In genomic region chr9:129005336-129005997, GRCh38 we compare ENCODE assay signal across 20 cellular contexts. TPM values are rescaled to one million over a fixed set of nuclear protein-coding genes. Genes with fewer than 3 reads are reported as not detected.
DNase-seq lines count a peak whose midpoint lies in the region; ATAC-seq and TF ChIP-seq lines count a peak whose summit lies in the region.
"Had no signal": no experiment of that assay in that cellular context is flagged by ENCODE, and none has a peak within 500 bp of the region (broad histone marks: within the 10 kb centered on the region; RNA-seq: fewer than 3 reads in every experiment).

No MANE protein-coding gene starts in this region.

- H3K36me3 Mint-ChIP-seq in GM23338 (ENCODE audit: low read depth), result peaks cover 69% of the 10 kb centered on the region
- H3K36me3 Mint-ChIP-seq in activated CD8-positive, alpha-beta T cell treated with anti-CD3 and anti-CD28 coated beads for 36 hours (ENCODE audit: low read depth), result peaks cover 38% of the 10 kb centered on the region
- peaks cover 36% of the 10 kb centered on the region for H3K36me3 Mint-ChIP-seq in endothelial cell (ENCODE audit: low read depth, unreplicated experiment)
- H3K36me3 Mint-ChIP-seq in progenitor cell of endocrine pancreas (ENCODE audit: insufficient read depth), result peaks cover 14% of the 10 kb centered on the region
- H3K36me3 Mint-ChIP-seq in activated CD8-positive, alpha-beta memory T cell treated with anti-CD3 and anti-CD28 coated beads, Interleukin-2, amount 10 ng/mL, durations not matched to agents 7 days and 5 days, result peaks cover 30% of the 10 kb centered on the region

- H3K4me3 ChIP-seq in GM23338, result no peak overlapping the region
- H3K4me3 ChIP-seq: right lobe of liver, thyroid gland had no signal

- no peaks in the 10 kb centered on the region for H3K9me2 ChIP-seq in GM23338 (ENCODE audit: insufficient read depth)

- peaks cover 15% of the 10 kb centered on the region; the same call in 1 of the 2 replicates for H3K36me3 ChIP-seq in GM23338 (ENCODE audit: insufficient read depth)

- ATAC-seq in GM23338, result no peak
- no peak for ATAC-seq in activated CD8-positive, alpha-beta T cell treated with anti-CD3 and anti-CD28 coated beads for 36 hours
- ATAC-seq in GM21360 (IDR thresholded peaks at IDR 0.05; ENCODE audit: unreplicated experiment), result no peak
- no peak for ATAC-seq in activated CD8-positive, alpha-beta memory T cell treated with anti-CD3 and anti-CD28 coated beads, Interleukin-2, amount 10 ng/mL, durations not matched to agents 7 days and 5 days
- ATAC-seq in GM21528 (IDR thresholded peaks at IDR 0.05; ENCODE audit: low FRiP score, unreplicated experiment), result no peak
- no peak for ATAC-seq in HG03095 (IDR thresholded peaks at IDR 0.05; ENCODE audit: unreplicated experiment)

- H3K79me2 ChIP-seq in GM23338 (replicated peaks; ENCODE audit: insufficient read depth), result no peaks in the 10 kb centered on the region

- H4K20me1 ChIP-seq in GM23338 (replicated peaks; ENCODE audit: insufficient read depth), result peaks cover 6% of the 10 kb centered on the region; the same call in 1 of the 2 replicates

- no peak overlapping the region for H3K4me3 Mint-ChIP-seq in GM23338
- no peak overlapping the region for H3K4me3 Mint-ChIP-seq in activated CD8-positive, alpha-beta T cell treated with anti-CD3 and anti-CD28 coated beads for 36 hours
- peak overlapping the region; percentile 56 for H3K4me3 Mint-ChIP-seq in endothelial cell (ENCODE audit: unreplicated experiment)
- H3K4me3 Mint-ChIP-seq in progenitor cell of endocrine pancreas (ENCODE audit: low read depth), result no peak overlapping the region
- H3K4me3 Mint-ChIP-seq in activated CD8-positive, alpha-beta memory T cell treated with anti-CD3 and anti-CD28 coated beads, Interleukin-2, amount 10 ng/mL, durations not matched to agents 7 days and 5 days, result no peak overlapping the region
- H3K4me3 Mint-ChIP-seq: B cell; central memory CD8-positive, alpha-beta T cell; HFFc6 had no signal

- H3K9me3 Mint-ChIP-seq in GM23338 (no peaks in the 10 kb centered on the region), endothelial cell (ENCODE audit: unreplicated experiment) (no peaks in the 10 kb centered on the region), progenitor cell of endocrine pancreas (ENCODE audit: low read depth) (no peaks in the 10 kb centered on the region)
- H3K9me3 Mint-ChIP-seq in activated CD8-positive, alpha-beta T cell treated with anti-CD3 and anti-CD28 coated beads for 36 hours, result no peaks in the 10 kb centered on the region
- no peaks in the 10 kb centered on the region for H3K9me3 Mint-ChIP-seq in activated CD8-positive, alpha-beta memory T cell treated with anti-CD3 and anti-CD28 coated beads, Interleukin-2, amount 10 ng/mL, durations not matched to agents 7 days and 5 days (ENCODE audit: low read depth)
- H3K9me3 Mint-ChIP-seq: central memory CD8-positive, alpha-beta T cell; HFFc6 had no signal

- intact Hi-C loops in activated CD8-positive, alpha-beta T cell treated with anti-CD3 and anti-CD28 coated beads for 36 hours (cut with micrococcal nuclease), result no loop called here

- H3K4me1 Mint-ChIP-seq in GM23338 (no peaks in the 10 kb centered on the region; the same call in 2 of the 3 replicates), endothelial cell (ENCODE audit: unreplicated experiment) (no peaks in the 10 kb centered on the region), progenitor cell of endocrine pancreas (ENCODE audit: low read depth) (no peaks in the 10 kb centered on the region)
- H3K4me1 Mint-ChIP-seq in activated CD8-positive, alpha-beta T cell treated with anti-CD3 and anti-CD28 coated beads for 36 hours (ENCODE audit: low read depth), result no peaks in the 10 kb centered on the region
- no peaks in the 10 kb centered on the region for H3K4me1 Mint-ChIP-seq in activated CD8-positive, alpha-beta memory T cell treated with anti-CD3 and anti-CD28 coated beads, Interleukin-2, amount 10 ng/mL, durations not matched to agents 7 days and 5 days
- H3K4me1 Mint-ChIP-seq: B cell; central memory CD8-positive, alpha-beta T cell had no signal

- TF ChIP-seq CTCF in GM23338 (conservative IDR thresholded peaks at IDR 0.05; ENCODE audit: low read depth in 2 of 2), result no peak
- no peak for TF ChIP-seq CTCF in activated CD8-positive, alpha-beta T cell treated with anti-CD3 and anti-CD28 coated beads for 36 hours (IDR thresholded peaks at IDR 0.05)
- TF ChIP-seq CTCF in endothelial cell (IDR thresholded peaks at IDR 0.05; ENCODE audit: unreplicated experiment), result no peak
- TF ChIP-seq CTCF in progenitor cell of endocrine pancreas (IDR thresholded peaks at IDR 0.05; ENCODE audit: unreplicated experiment), result no peak

- peaks cover 15% of the 10 kb centered on the region for H3K27me3 Mint-ChIP-seq in GM23338 (ENCODE audit: insufficient read depth, low read depth, poor library complexity)
- no peaks in the 10 kb centered on the region for H3K27me3 Mint-ChIP-seq in activated CD8-positive, alpha-beta T cell treated with anti-CD3 and anti-CD28 coated beads for 36 hours
- peaks cover 19% of the 10 kb centered on the region for H3K27me3 Mint-ChIP-seq in endothelial cell (ENCODE audit: unreplicated experiment)
- no peaks in the 10 kb centered on the region for H3K27me3 Mint-ChIP-seq in progenitor cell of endocrine pancreas
- no peaks in the 10 kb centered on the region for H3K27me3 Mint-ChIP-seq in activated CD8-positive, alpha-beta memory T cell treated with anti-CD3 and anti-CD28 coated beads, Interleukin-2, amount 10 ng/mL, durations not matched to agents 7 days and 5 days
- H3K27me3 Mint-ChIP-seq: B cell; central memory CD8-positive, alpha-beta T cell had no signal

- POLR2A ChIA-PET in activated CD8-positive, alpha-beta T cell treated with anti-CD3 and anti-CD28 coated beads for 36 hours (lab: Charles Lee), result interaction anchor here (0.7 to 1.2 kb wide), 3 partner anchors 16 to 77 kb away, joined by 3 to 5 read pairs (median 3); no protein-coding TSS in a partner anchor

- peaks cover 22% of the 10 kb centered on the region; the same call in 1 of the 2 replicates for H3F3A ChIP-seq in GM23338 (replicated peaks; ENCODE audit: low read depth)

- H3K4me2 ChIP-seq in GM23338, result no peak overlapping the region

- H3K27ac ChIP-seq in GM23338 (ENCODE audit: low read depth), result peak overlapping the region; percentile 72; the same call in 1 of the 2 replicates
- H3K27ac ChIP-seq: right lobe of liver, thyroid gland had no signal

- 0 out of 2 replicates have a peak overlapping the region, but pooled peaks have one; percentile 40 for H3K27ac Mint-ChIP-seq in GM23338
- H3K27ac Mint-ChIP-seq in activated CD8-positive, alpha-beta T cell treated with anti-CD3 and anti-CD28 coated beads for 36 hours, result peak overlapping the region; percentile 30
- H3K27ac Mint-ChIP-seq in endothelial cell (ENCODE audit: unreplicated experiment), result peak overlapping the region; percentile 48
- H3K27ac Mint-ChIP-seq in progenitor cell of endocrine pancreas, result peak overlapping the region; percentile 55
- H3K27ac Mint-ChIP-seq in activated CD8-positive, alpha-beta memory T cell treated with anti-CD3 and anti-CD28 coated beads, Interleukin-2, amount 10 ng/mL, durations not matched to agents 7 days and 5 days, result no peak overlapping the region
- H3K27ac Mint-ChIP-seq: B cell, HFFc6 had no signal

- H2AFZ ChIP-seq in GM23338, result no peak overlapping the region

- no peak for DNase-seq in GM23338 (ENCODE audit: low spot score)
- no peak for DNase-seq in activated CD8-positive, alpha-beta T cell treated with anti-CD3 and anti-CD28 coated beads for 36 hours
- DNase-seq in endothelial cell (ENCODE audit: low spot score), result no peak
- DNase-seq in progenitor cell of endocrine pancreas (ENCODE audit: low spot score, unreplicated experiment), result no peak
- DNase-seq in activated CD8-positive, alpha-beta memory T cell treated with anti-CD3 and anti-CD28 coated beads, Interleukin-2, amount 10 ng/mL, durations not matched to agents 7 days and 5 days, result no peak
- DNase-seq: activated T-cell treated with anti-CD3 and anti-CD28 coated beads, Interleukin-2, amount 50 U/mL, for 1 hour; COR-L47; effector CD4-positive, alpha-beta T cell; HFFc6; Karpas-422; NCI-H1092; NCI-H524; stimulated activated naive CD4-positive, alpha-beta T cell; thyroid gland had no signal

- no peaks in the 10 kb centered on the region for H3K4me1 ChIP-seq in GM23338 (ENCODE audit: insufficient read depth)
- H3K4me1 ChIP-seq: right lobe of liver, thyroid gland had no signal

- H3K27me3 ChIP-seq in GM23338 (ENCODE audit: insufficient read depth), result no peaks in the 10 kb centered on the region
- H3K27me3 ChIP-seq: right lobe of liver, thyroid gland had no signal

- CTCF ChIA-PET in activated CD8-positive, alpha-beta T cell treated with anti-CD3 and anti-CD28 coated beads for 36 hours (lab: Charles Lee), result interaction anchor here (1.2 to 1.7 kb wide), 4 partner anchors 9 to 19 kb away, joined by 3 to 6 read pairs (median 4); no protein-coding TSS in a partner anchor
- CTCF ChIA-PET in activated CD8-positive, alpha-beta memory T cell treated with anti-CD3 and anti-CD28 coated beads, Interleukin-2, amount 10 ng/mL, durations not matched to agents 7 days and 5 days (lab: Charles Lee), result interaction anchor here (2.5 kb wide), 1 partner anchor 18 kb away, joined by 7 read pairs; no protein-coding TSS in a partner anchor

RNA-seq across cellular contexts. Expression of gene SH3GLB2, which starts 22.7 kb away (rescaled TPM):
- total RNA-seq in GM23338 (2014; rRNA removed; shearing (Covaris generic)), result 64.3 and 68.0 TPM in 2 replicates
- polyA plus RNA-seq in GM23338 (2016; fragmentation: Nextera tagmentation; extraction: Ambion mirVana), result 21.9 and 22.8 TPM in 2 replicates
- total RNA-seq in activated CD8-positive, alpha-beta T cell treated with anti-CD3 and anti-CD28 coated beads for 36 hours, result 10 to 100 TPM; 49.3 to 50.8 TPM
- total RNA-seq in endothelial cell (ENCODE audit: unreplicated experiment) (94.3 TPM), progenitor cell of endocrine pancreas (182 and 183 TPM in 2 replicates)
- 10 to 100 TPM; 76.8 to 93.4 TPM for total RNA-seq in activated CD8-positive, alpha-beta memory T cell treated with anti-CD3 and anti-CD28 coated beads, Interleukin-2, amount 10 ng/mL, durations not matched to agents 7 days and 5 days

RNA-seq across cellular contexts. Expression of gene MIGA2, which starts 31.0 kb away (rescaled TPM):
- total RNA-seq in GM23338 (2014; rRNA removed; shearing (Covaris generic)), result 37.1 and 47.8 TPM in 2 replicates
- polyA plus RNA-seq in GM23338 (2016; fragmentation: Nextera tagmentation; extraction: Ambion mirVana), result 15.3 and 19.3 TPM in 2 replicates
- total RNA-seq in activated CD8-positive, alpha-beta T cell treated with anti-CD3 and anti-CD28 coated beads for 36 hours, result 10 to 100 TPM; 34.6 to 35.8 TPM
- total RNA-seq in endothelial cell (ENCODE audit: unreplicated experiment), result 32.9 TPM
- total RNA-seq in progenitor cell of endocrine pancreas, result 42.6 and 45.4 TPM in 2 replicates
- total RNA-seq in activated CD8-positive, alpha-beta memory T cell treated with anti-CD3 and anti-CD28 coated beads, Interleukin-2, amount 10 ng/mL, durations not matched to agents 7 days and 5 days, result 10 to 100 TPM; 39.3 to 51.3 TPM

RNA-seq across cellular contexts. Expression of gene NUP188, which starts 58.0 kb away (rescaled TPM):
- 107 and 117 TPM in 2 replicates for total RNA-seq in GM23338 (2014; rRNA removed; shearing (Covaris generic))
- 25.5 and 28.4 TPM in 2 replicates for polyA plus RNA-seq in GM23338 (2016; fragmentation: Nextera tagmentation; extraction: Ambion mirVana)
- total RNA-seq in activated CD8-positive, alpha-beta T cell treated with anti-CD3 and anti-CD28 coated beads for 36 hours, result 100 to 1,000 TPM in 1 of 2 experiments, 10 to 100 TPM in 1; 96.2 to 110 TPM
- total RNA-seq in endothelial cell (ENCODE audit: unreplicated experiment) (44.0 TPM), progenitor cell of endocrine pancreas (68.3 and 74.8 TPM in 2 replicates)
- 100 to 1,000 TPM in 1 of 2 experiments, 10 to 100 TPM in 1; 88.0 to 108 TPM for total RNA-seq in activated CD8-positive, alpha-beta memory T cell treated with anti-CD3 and anti-CD28 coated beads, Interleukin-2, amount 10 ng/mL, durations not matched to agents 7 days and 5 days

RNA-seq across cellular contexts. Expression of gene DOLK, which starts 58.1 kb away (rescaled TPM):
- total RNA-seq in GM23338 (2014; rRNA removed; shearing (Covaris generic)), result 20.2 and 21.3 TPM in 2 replicates
- polyA plus RNA-seq in GM23338 (2016; fragmentation: Nextera tagmentation; extraction: Ambion mirVana), result 9.8 and 10.3 TPM in 2 replicates
- total RNA-seq in activated CD8-positive, alpha-beta T cell treated with anti-CD3 and anti-CD28 coated beads for 36 hours, result 1 to 10 TPM; 5.7 TPM
- total RNA-seq in endothelial cell (ENCODE audit: unreplicated experiment) (18.2 TPM), progenitor cell of endocrine pancreas (15.5 and 16.3 TPM in 2 replicates)
- total RNA-seq in activated CD8-positive, alpha-beta memory T cell treated with anti-CD3 and anti-CD28 coated beads, Interleukin-2, amount 10 ng/mL, durations not matched to agents 7 days and 5 days, result 10 to 100 TPM in 1 of 2 experiments, 1 to 10 TPM in 1; 7.7 to 11.1 TPM
